ENCODE assay signal across 9 cellular contexts in genomic region chr3:150411971-150412370, GRCh38. TPM values are rescaled to one million over a fixed set of nuclear protein-coding genes. Genes with fewer than 3 reads are reported as not detected.
A peak's percentile ranks its signal among the peaks of the same experiment; 100 is the strongest.
DNase-seq lines count a peak whose midpoint lies in the region; ATAC-seq and TF ChIP-seq lines count a peak whose summit lies in the region.
"Had no signal": no experiment of that assay in that cellular context is flagged by ENCODE, and none has a peak within 500 bp of the region (broad histone marks: within the 10 kb centered on the region; RNA-seq: fewer than 3 reads in every experiment).

No MANE protein-coding gene starts in this region.

- H3K4me3 Mint-ChIP-seq in Calu3 (ENCODE audit: low read depth, unreplicated experiment) (peak overlapping the region; percentile 74), osteocyte (ENCODE audit: unreplicated experiment) (peak overlapping the region; percentile 86)

- H3K27ac ChIP-seq in OCI-LY1 (ENCODE audit: low read depth, low read length, poor library complexity, severe bottlenecking) = no peak overlapping the region
- H3K27ac ChIP-seq in effector memory CD4-positive, alpha-beta T cell (ENCODE audit: insufficient read depth, low read length, poor library complexity, severe bottlenecking) = no peak overlapping the region

- H3K4me3 ChIP-seq in OCI-LY1 (ENCODE audit: low read depth, low read length, poor library complexity, severe bottlenecking) = peak overlapping the region; percentile 94
- peak overlapping the region; percentile 87 for H3K4me3 ChIP-seq in effector memory CD4-positive, alpha-beta T cell (ENCODE audit: insufficient read depth, low read depth, low read length, poor library complexity, severe bottlenecking)

- H3K4me1 ChIP-seq in OCI-LY1 (ENCODE audit: insufficient read depth, low read length, severe bottlenecking) = peaks cover 53% of the 10 kb centered on the region
- peaks cover 8% of the 10 kb centered on the region for H3K4me1 ChIP-seq in effector memory CD4-positive, alpha-beta T cell (ENCODE audit: control insufficient read depth, insufficient read depth, low read length, poor library complexity, severe bottlenecking)

- H3F3A ChIP-seq in OCI-LY1 (ENCODE audit: insufficient read depth, low read length) = peaks cover 3% of the 10 kb centered on the region; the same call in 1 of the 2 replicates

- H3K27me3 Mint-ChIP-seq in Calu3 (ENCODE audit: unreplicated experiment) = no peaks in the 10 kb centered on the region
- H3K27me3 Mint-ChIP-seq in osteocyte (ENCODE audit: unreplicated experiment) = no peaks in the 10 kb centered on the region

- peak overlapping the region; percentile 77 for H3K9ac ChIP-seq in OCI-LY1 (ENCODE audit: low read length)

- no peaks in the 10 kb centered on the region for H3K27me3 ChIP-seq in OCI-LY1 (ENCODE audit: insufficient read depth, low read length)
- no peaks in the 10 kb centered on the region for H3K27me3 ChIP-seq in effector memory CD4-positive, alpha-beta T cell (replicated peaks; ENCODE audit: control insufficient read depth, insufficient read depth, low read length, poor library complexity, severe bottlenecking)

- no TSS peak for BruUV-seq in Calu3 (replicated peaks; lab: Mats Ljungman, UMichigan)

- no peaks in the 10 kb centered on the region for H3K9me2 ChIP-seq in OCI-LY1 (ENCODE audit: low read depth, low read length)

- no peaks in the 10 kb centered on the region for H3K9me3 Mint-ChIP-seq in Calu3 (ENCODE audit: low read depth, unreplicated experiment)
- H3K9me3 Mint-ChIP-seq in osteocyte (ENCODE audit: unreplicated experiment) = no peaks in the 10 kb centered on the region

- H3K36me3 ChIP-seq in OCI-LY1 (ENCODE audit: insufficient read depth, low read length) = peaks cover 41% of the 10 kb centered on the region
- peaks cover 4% of the 10 kb centered on the region for H3K36me3 ChIP-seq in effector memory CD4-positive, alpha-beta T cell (ENCODE audit: control insufficient read depth, insufficient read depth, low read length)

- no peaks in the 10 kb centered on the region for H3K9me3 ChIP-seq in OCI-LY1 (ENCODE audit: low read length)
- H3K9me3 ChIP-seq in effector memory CD4-positive, alpha-beta T cell (ENCODE audit: control insufficient read depth, low read length) = no peaks in the 10 kb centered on the region

- DNase-seq in Calu3 (no peak), osteocyte (ENCODE audit: extremely low spot score, unreplicated experiment) (no peak), D341Med (ENCODE audit: low spot score) (no peak), UCSD-AML1 (lab: John Stamatoyannopoulos, UW; ENCODE audit: unreplicated experiment) (no peak)
- DNase-seq in effector memory CD4-positive, alpha-beta T cell = no peak
- DNase-seq: activated CD4-positive, alpha-beta T cell treated with anti-CD3 and anti-CD28 coated beads for 48 hours had no signal

- no peak overlapping the region for H2AFZ ChIP-seq in OCI-LY1 (ENCODE audit: low read length)

- peak overlapping the region; percentile 87 for H3K4me2 ChIP-seq in OCI-LY1 (ENCODE audit: low read length)

- peaks cover 76% of the 10 kb centered on the region for H3K79me2 ChIP-seq in OCI-LY1 (ENCODE audit: insufficient read depth, low read length)

- H4K20me1 ChIP-seq in OCI-LY1 (ENCODE audit: insufficient read depth, low read length) = peaks cover 11% of the 10 kb centered on the region

- peak overlapping the region; percentile 55 for H3K27ac Mint-ChIP-seq in Calu3 (ENCODE audit: unreplicated experiment)
- H3K27ac Mint-ChIP-seq in osteocyte (ENCODE audit: unreplicated experiment) = peak overlapping the region; percentile 82

- TF ChIP-seq CTCF in Calu3 (IDR thresholded peaks at IDR 0.05; ENCODE audit: unreplicated experiment) (no peak), OCI-LY1 (IDR thresholded peaks at IDR 0.05; ENCODE audit: low read length) (no peak), osteocyte (IDR thresholded peaks at IDR 0.05) (no peak)

- CTCF ChIA-PET in Calu3 (lab: Charles Lee) = interaction anchor here (0.7 to 1.4 kb wide), 6 partner anchors 58 to 168 kb away, joined by 3 to 7 read pairs (median 4); no protein-coding TSS in a partner anchor

- no peak for ATAC-seq in HG03108 (IDR thresholded peaks at IDR 0.05; ENCODE audit: unreplicated experiment)
- no peak for ATAC-seq in HG03565 (IDR thresholded peaks at IDR 0.05; ENCODE audit: unreplicated experiment)

- H3K4me1 Mint-ChIP-seq in Calu3 (ENCODE audit: low read depth, unreplicated experiment) (peaks cover 36% of the 10 kb centered on the region), osteocyte (ENCODE audit: unreplicated experiment) (peaks cover 44% of the 10 kb centered on the region)

- H3K36me3 Mint-ChIP-seq in Calu3 (ENCODE audit: insufficient read depth, unreplicated experiment) = peaks cover 84% of the 10 kb centered on the region
- H3K36me3 Mint-ChIP-seq in osteocyte (ENCODE audit: unreplicated experiment) = peaks cover 41% of the 10 kb centered on the region

- intact Hi-C loops in Calu3 (cut with micrococcal nuclease; ENCODE audit: unreplicated experiment) = loop anchor here (2.0 to 10.0 kb wide), 3 partner anchors 59 to 517 kb away; no protein-coding TSS in a partner anchor

RNA-seq across cellular contexts. Expression of gene TSC22D2, which starts 3.9 kb away (rescaled TPM):
- total RNA-seq in Calu3 (2022) = 40.9 and 49.7 TPM in 2 replicates
- 51.3 and 51.5 TPM in 2 replicates for total RNA-seq in osteocyte
